1 cellular context compared by ENCODE assay signal in genomic region chr6:43823879-43824740, GRCh38.
TF ChIP-seq lines count a peak whose summit lies in the region.

No MANE protein-coding gene starts in this region.

TF ChIP-seq in H1, 55 proteins besides CTCF, POLR2A, EP300 and RAD21 (continued from another document):
- no peak for TF ChIP-seq SIN3A (conservative IDR thresholded peaks at IDR 0.05 in 1 of 2, IDR thresholded peaks at IDR 0.05 in 1 of 2; ENCODE audit: low read depth in 1 of 2, low read length in 2 of 2)
- no peak for TF ChIP-seq E2F6 (IDR thresholded peaks at IDR 0.05)
- TF ChIP-seq CBX8 (IDR thresholded peaks at IDR 0.05; ENCODE audit: borderline replicate concordance, low read depth, low read length) = no peak
- no peak for TF ChIP-seq SUZ12 (IDR thresholded peaks at IDR 0.05; ENCODE audit: low read length)
- no peak for TF ChIP-seq KDM5A (IDR thresholded peaks at IDR 0.05; ENCODE audit: low read length)
- no peak for TF ChIP-seq POLR2AphosphoS5 (IDR thresholded peaks at IDR 0.05; ENCODE audit: low read depth, low read length)
- no peak for TF ChIP-seq TCF12 (IDR thresholded peaks at IDR 0.05; ENCODE audit: low read depth, low read length)
- no peak for TF ChIP-seq HDAC6 (IDR thresholded peaks at IDR 0.05; ENCODE audit: low read depth, low read length)
- TF ChIP-seq BACH1 (IDR thresholded peaks at IDR 0.05; ENCODE audit: low read length) = no peak
- no peak for TF ChIP-seq ATF2 (IDR thresholded peaks at IDR 0.05; ENCODE audit: low read length)
